ENCODE assay signal across 8 cellular contexts in genomic region chr14:63276492-63277342, GRCh38. TPM values are rescaled to one million over a fixed set of nuclear protein-coding genes. Genes with fewer than 3 reads are reported as not detected.
DNase-seq lines count a peak whose midpoint lies in the region; ATAC-seq and TF ChIP-seq lines count a peak whose summit lies in the region.

No MANE protein-coding gene starts in this region.

- no peaks in the 10 kb centered on the region for H3K36me3 ChIP-seq in vagina

- POLR2A ChIA-PET in MCF 10A (lab: Yijun Ruan, JAX): no interaction called here

- H3K9me3 Mint-ChIP-seq in MCF 10A (ENCODE audit: unreplicated experiment): no peaks in the 10 kb centered on the region

- no peak overlapping the region for H3K4me3 ChIP-seq in vagina

- H3K4me3 Mint-ChIP-seq in MCF 10A (ENCODE audit: unreplicated experiment): no peak overlapping the region

- TF ChIP-seq CTCF in AG09319 (IDR thresholded peaks at IDR 0.05; ENCODE audit: low read depth, low read length): peak; percentile 73
- peak; percentile 77 for TF ChIP-seq CTCF in MCF 10A (IDR thresholded peaks at IDR 0.05; ENCODE audit: unreplicated experiment)
- TF ChIP-seq CTCF in vagina (IDR thresholded peaks at IDR 0.05): peak; percentile 63 to 87 (median 70)

- DNase-seq in AG09319 (ENCODE audit: extremely low read depth, low read depth) (peak; percentile 0), NCI-H510A treated with DMSO at 0.1 percent for 48 hours (lab: John Stamatoyannopoulos, UW) (peak; percentile 88), MCF 10A (ENCODE audit: unreplicated experiment) (peak; percentile 56), left colon (no peak), vagina (ENCODE audit: extremely low spot score in 2 of 2) (no peak), mucosa of gallbladder (ENCODE audit: low spot score) (no peak)

- CTCF ChIA-PET in MCF 10A (lab: Yijun Ruan, JAX): interaction anchor here (0.5 to 6.6 kb wide), 43 partner anchors 9 to 1476 kb away, joined by 3 to 62 read pairs (median 4); no protein-coding TSS in a partner anchor

- peaks cover 21% of the 10 kb centered on the region for H3K4me1 ChIP-seq in vagina

- H3K27me3 ChIP-seq in vagina: no peaks in the 10 kb centered on the region

- no peaks in the 10 kb centered on the region for H3K36me3 Mint-ChIP-seq in MCF 10A (ENCODE audit: insufficient read depth, unreplicated experiment)

- no TSS peak for BruUV-seq in MCF 10A (replicated peaks; lab: Mats Ljungman, UMichigan)

- H3K27ac Mint-ChIP-seq in MCF 10A (ENCODE audit: low read depth, unreplicated experiment): no peak overlapping the region

- peak; percentile 69 for ATAC-seq in GM18499 (IDR thresholded peaks at IDR 0.05; ENCODE audit: insufficient read depth, unreplicated experiment)
- ATAC-seq in HG03469 (IDR thresholded peaks at IDR 0.05; ENCODE audit: unreplicated experiment): peak; percentile 64
- ATAC-seq in left colon: peak; percentile 42

- no peaks in the 10 kb centered on the region for H3K27me3 Mint-ChIP-seq in MCF 10A (ENCODE audit: insufficient read depth, unreplicated experiment)

- no peak for TF ChIP-seq POLR2A in vagina (IDR thresholded peaks at IDR 0.05)

- intact Hi-C loops in MCF 10A (cut with micrococcal nuclease) (loop anchor here (1.0 kb wide), 4 partner anchors 102 to 1113 kb away; no protein-coding TSS in a partner anchor), left colon (cut with DNase I, micrococcal nuclease) (loop anchor here in 1 of 2 donors (2.0 to 10.0 kb wide), 2 partner anchors 100 to 1102 kb away; no protein-coding TSS in a partner anchor), vagina (cut with DNase I) (loop anchor here (5.0 kb wide), 1 partner anchor 99 kb away; no protein-coding TSS in a partner anchor)

- H3K27ac ChIP-seq in vagina: no peak overlapping the region

- no peaks in the 10 kb centered on the region for H3K4me1 Mint-ChIP-seq in MCF 10A (ENCODE audit: insufficient read depth, unreplicated experiment)

- H3K9me3 ChIP-seq in vagina: no peaks in the 10 kb centered on the region

RNA-seq across cellular contexts. Expression of gene GPHB5, which starts 42.0 kb away (rescaled TPM):
- total RNA-seq in MCF 10A (2022) (not detected in 2 replicates), left colon (not detected), vagina (not detected), mucosa of gallbladder (not detected)

Comparison
In these comparisons a context has a peak if more than half of its experiments do, and no peak if none do; other contexts are left out.
1. DNase-seq: peak in AG09319 (single experiment), NCI-H510A treated with DMSO at 0.1 percent for 48 hours (single experiment) and MCF 10A (single experiment); none in left colon (0 of 2), vagina (0 of 2) and mucosa of gallbladder (single experiment).
2. Peak in every context shown above with its lines, with median percentiles within 50 percentile points of each other: CTCF ChIP-seq and ATAC-seq.